2 cellular contexts compared by ENCODE assay signal in genomic region chr6:125844989-125845388, GRCh38.
TF ChIP-seq lines count a peak whose summit lies in the region.

No MANE protein-coding gene starts in this region.

TF ChIP-seq in liver, 16 proteins besides CTCF, POLR2A, EP300 and RAD21 (continued from another document):
- TF ChIP-seq JUND (IDR thresholded peaks at IDR 0.05) (no peak), MAX (IDR thresholded peaks at IDR 0.05) (no peak), SP1 (IDR thresholded peaks at IDR 0.05) (no peak), ZBTB33 (IDR thresholded peaks at IDR 0.05) (no peak), NR2F2 (IDR thresholded peaks at IDR 0.05) (peak; percentile 16), YY1 (IDR thresholded peaks at IDR 0.05) (no peak)

TF ChIP-seq in HepG2, 621 proteins besides CTCF, POLR2A, EP300 and RAD21 (continued from another document):
- TF ChIP-seq ZBTB25 (CRISPR knock-in tag; IDR thresholded peaks at IDR 0.05), result no peak
- no peak for TF ChIP-seq HNRNPUL1 (IDR thresholded peaks at IDR 0.05; ENCODE audit: low read depth, low read length)
- TF ChIP-seq ZNF839 (CRISPR knock-in tag; IDR thresholded peaks at IDR 0.05; ENCODE audit: borderline replicate concordance), result no peak
- TF ChIP-seq ETV5 (CRISPR knock-in tag; IDR thresholded peaks at IDR 0.05; ENCODE audit: borderline replicate concordance), result no peak
- no peak for TF ChIP-seq ZNF329 (CRISPR knock-in tag; IDR thresholded peaks at IDR 0.05; ENCODE audit: low read depth)
- TF ChIP-seq MZF1 (CRISPR knock-in tag; IDR thresholded peaks at IDR 0.05; ENCODE audit: borderline replicate concordance), result no peak
- TF ChIP-seq NFRKB (IDR thresholded peaks at IDR 0.05), result no peak
- TF ChIP-seq BRF2 (CRISPR knock-in tag; IDR thresholded peaks at IDR 0.05), result no peak
- TF ChIP-seq ZSCAN29 (CRISPR knock-in tag; conservative IDR thresholded peaks at IDR 0.05), result no peak
- no peak for TF ChIP-seq ZNF572 (CRISPR knock-in tag; IDR thresholded peaks at IDR 0.05)
- TF ChIP-seq ZNF281 (CRISPR knock-in tag; IDR thresholded peaks at IDR 0.05; ENCODE audit: borderline replicate concordance), result no peak
- TF ChIP-seq ZNF660 (CRISPR knock-in tag; IDR thresholded peaks at IDR 0.05; ENCODE audit: borderline replicate concordance, low read depth), result no peak
- no peak for TF ChIP-seq ZNF230 (CRISPR knock-in tag; IDR thresholded peaks at IDR 0.05)
